10 cellular contexts compared by ENCODE assay signal in genomic region chr17:7575481-7575883, GRCh38. TPM values are rescaled to one million over a fixed set of nuclear protein-coding genes. Genes with fewer than 3 reads are reported as not detected.
DNase-seq lines count a peak whose midpoint lies in the region; ATAC-seq and TF ChIP-seq lines count a peak whose summit lies in the region.
"Had no signal": no experiment of that assay in that cellular context is flagged by ENCODE, and none has a peak within 500 bp of the region (broad histone marks: within the 10 kb centered on the region; RNA-seq: fewer than 3 reads in every experiment).

No MANE protein-coding gene starts in this region.

- peak overlapping the region in 4 of 5 donors; percentile 28 to 99 (median 76) for H3K27ac ChIP-seq in stomach

- no peaks in the 10 kb centered on the region for H3K27me3 Mint-ChIP-seq in activated CD4-positive, alpha-beta T cell treated with anti-CD3 and anti-CD28 coated beads, Interleukin-2, amount 10 ng/mL, durations not matched to agents 7 days and 5 days
- H3K27me3 Mint-ChIP-seq in activated CD4-positive, alpha-beta memory T cell treated with anti-CD3 and anti-CD28 coated beads, Interleukin-2, amount 10 ng/mL, durations not matched to agents 7 days and 5 days = no peaks in the 10 kb centered on the region
- H3K27me3 Mint-ChIP-seq in glutamatergic neuron (ENCODE audit: unreplicated experiment) = peaks cover 8% of the 10 kb centered on the region

- TF ChIP-seq POLR2A in stomach (IDR thresholded peaks at IDR 0.05) (no peak), erythroblast (IDR thresholded peaks at IDR 0.05; ENCODE audit: low read length) (no peak)

- peaks cover 76% of the 10 kb centered on the region for H3K4me1 Mint-ChIP-seq in activated CD4-positive, alpha-beta T cell treated with anti-CD3 and anti-CD28 coated beads, Interleukin-2, amount 10 ng/mL, durations not matched to agents 7 days and 5 days
- peaks cover 83% of the 10 kb centered on the region for H3K4me1 Mint-ChIP-seq in activated CD4-positive, alpha-beta memory T cell treated with anti-CD3 and anti-CD28 coated beads, Interleukin-2, amount 10 ng/mL, durations not matched to agents 7 days and 5 days
- peaks cover 30% of the 10 kb centered on the region for H3K4me1 Mint-ChIP-seq in glutamatergic neuron (ENCODE audit: low read depth, unreplicated experiment)

- peak overlapping the region in 2 of 4 donors; percentile 94 to 98 for H3K4me3 ChIP-seq in stomach

- no peak for DNase-seq in activated CD4-positive, alpha-beta T cell treated with anti-CD3 and anti-CD28 coated beads, Interleukin-2, amount 10 ng/mL, durations not matched to agents 7 days and 5 days
- no peak for DNase-seq in activated CD4-positive, alpha-beta T cell treated with anti-CD3 and anti-CD28 coated beads, Interleukin-2, amount 50 U/mL, for 1 hour
- DNase-seq in activated CD4-positive, alpha-beta memory T cell treated with anti-CD3 and anti-CD28 coated beads, Interleukin-2, amount 10 ng/mL, durations not matched to agents 7 days and 5 days = no peak
- no peak for DNase-seq in glutamatergic neuron
- no peak for DNase-seq in stomach
- no peak for DNase-seq in cerebellum (ENCODE audit: low spot score)
- DNase-seq in Right ventricle myocardium inferior (ENCODE audit: missing footprints) = no peak
- no peak for DNase-seq in erythroblast (lab: John Stamatoyannopoulos, UW)
- DNase-seq: hippocampal formation, NCI-H526 treated with DMSO at 0.1 percent for 48 hours had no signal

- ATAC-seq in Right ventricle myocardium inferior = no peak

- TF ChIP-seq CTCF in glutamatergic neuron (IDR thresholded peaks at IDR 0.05; ENCODE audit: partially characterized antibody, unreplicated experiment) = no peak
- no peak for TF ChIP-seq CTCF in stomach (IDR thresholded peaks at IDR 0.05)

- H3K36me3 ChIP-seq in stomach = peaks cover 55 to 71% (median 64%) of the 10 kb centered on the region in 4 donors

- H3K27ac Mint-ChIP-seq in activated CD4-positive, alpha-beta T cell treated with anti-CD3 and anti-CD28 coated beads, Interleukin-2, amount 10 ng/mL, durations not matched to agents 7 days and 5 days = peak overlapping the region; percentile 50
- H3K27ac Mint-ChIP-seq in activated CD4-positive, alpha-beta memory T cell treated with anti-CD3 and anti-CD28 coated beads, Interleukin-2, amount 10 ng/mL, durations not matched to agents 7 days and 5 days = peak overlapping the region; percentile 99
- H3K27ac Mint-ChIP-seq in glutamatergic neuron (ENCODE audit: unreplicated experiment) = no peak overlapping the region

- TF ChIP-seq EP300 in stomach (IDR thresholded peaks at IDR 0.05) = no peak

- POLR2A ChIA-PET in activated CD4-positive, alpha-beta T cell treated with anti-CD3 and anti-CD28 coated beads, Interleukin-2, amount 10 ng/mL, durations not matched to agents 7 days and 5 days (lab: Charles Lee) = no interaction called here
- POLR2A ChIA-PET in activated CD4-positive, alpha-beta memory T cell treated with anti-CD3 and anti-CD28 coated beads, Interleukin-2, amount 10 ng/mL, durations not matched to agents 7 days and 5 days (lab: Charles Lee) = interaction anchor here (1.1 to 9.3 kb wide), 7 partner anchors 8 to 112 kb away, joined by 3 to 169 read pairs (median 38); partner anchors contain the start of genes CD68, MPDU1, POLR2A and SENP3

- no peaks in the 10 kb centered on the region for H3K27me3 ChIP-seq in stomach

- intact Hi-C loops in stomach (cut with DNase I; ENCODE audit: low total_unique reads) (no loop called here), Right ventricle myocardium inferior (cut with DNase I) (loop anchor here (10.0 kb wide), 1 partner anchor 279 kb away; the partner anchor contains the start of genes CYB5D1, NAA38 and TMEM88)

- H3K36me3 Mint-ChIP-seq in activated CD4-positive, alpha-beta T cell treated with anti-CD3 and anti-CD28 coated beads, Interleukin-2, amount 10 ng/mL, durations not matched to agents 7 days and 5 days (ENCODE audit: low read depth) = peaks cover 81% of the 10 kb centered on the region
- peaks cover 89% of the 10 kb centered on the region for H3K36me3 Mint-ChIP-seq in activated CD4-positive, alpha-beta memory T cell treated with anti-CD3 and anti-CD28 coated beads, Interleukin-2, amount 10 ng/mL, durations not matched to agents 7 days and 5 days (ENCODE audit: low read depth)
- H3K36me3 Mint-ChIP-seq in glutamatergic neuron (ENCODE audit: unreplicated experiment) = peaks cover 4% of the 10 kb centered on the region

- no peaks in the 10 kb centered on the region for H3K9me3 ChIP-seq in stomach

- CTCF ChIA-PET in activated CD4-positive, alpha-beta T cell treated with anti-CD3 and anti-CD28 coated beads, Interleukin-2, amount 10 ng/mL, durations not matched to agents 7 days and 5 days (lab: Charles Lee) = interaction anchor here (1.5 to 2.9 kb wide), 3 partner anchors 14 to 20 kb away, joined by 3 to 10 read pairs (median 9); no protein-coding TSS in a partner anchor
- CTCF ChIA-PET in activated CD4-positive, alpha-beta memory T cell treated with anti-CD3 and anti-CD28 coated beads, Interleukin-2, amount 10 ng/mL, durations not matched to agents 7 days and 5 days (lab: Charles Lee) = interaction anchor here (1.3 to 3.1 kb wide), 4 partner anchors 9 to 112 kb away, joined by 3 to 21 read pairs (median 11); partner anchors contain the start of genes MPDU1, SENP3, SOX15 and TP53

- H3K4me3 Mint-ChIP-seq in activated CD4-positive, alpha-beta T cell treated with anti-CD3 and anti-CD28 coated beads, Interleukin-2, amount 10 ng/mL, durations not matched to agents 7 days and 5 days = peak overlapping the region; percentile 92
- peak overlapping the region; percentile 93 for H3K4me3 Mint-ChIP-seq in activated CD4-positive, alpha-beta memory T cell treated with anti-CD3 and anti-CD28 coated beads, Interleukin-2, amount 10 ng/mL, durations not matched to agents 7 days and 5 days
- peak overlapping the region; percentile 98 for H3K4me3 Mint-ChIP-seq in glutamatergic neuron (ENCODE audit: unreplicated experiment)

- 43 to 64% (median 59%) methylated on average over 1 of the region's 1 CpG for WGBS in stomach, 5 donors

- H3K4me1 ChIP-seq in stomach = peaks cover 48 to 80% (median 64%) of the 10 kb centered on the region in 4 donors

- H3K9me3 Mint-ChIP-seq in activated CD4-positive, alpha-beta T cell treated with anti-CD3 and anti-CD28 coated beads, Interleukin-2, amount 10 ng/mL, durations not matched to agents 7 days and 5 days = no peaks in the 10 kb centered on the region
- no peaks in the 10 kb centered on the region for H3K9me3 Mint-ChIP-seq in activated CD4-positive, alpha-beta memory T cell treated with anti-CD3 and anti-CD28 coated beads, Interleukin-2, amount 10 ng/mL, durations not matched to agents 7 days and 5 days
- H3K9me3 Mint-ChIP-seq in glutamatergic neuron (ENCODE audit: unreplicated experiment) = peaks cover 16% of the 10 kb centered on the region

RNA-seq across cellular contexts. Expression of gene CD68, which starts 4.0 kb away (rescaled TPM):
- 1 to 10 TPM; 3.8 to 4.4 TPM for total RNA-seq in activated CD4-positive, alpha-beta T cell treated with anti-CD3 and anti-CD28 coated beads, Interleukin-2, amount 10 ng/mL, durations not matched to agents 7 days and 5 days
- 10 to 100 TPM; 34.5 to 36.0 TPM for total RNA-seq in activated CD4-positive, alpha-beta memory T cell treated with anti-CD3 and anti-CD28 coated beads, Interleukin-2, amount 10 ng/mL, durations not matched to agents 7 days and 5 days
- total RNA-seq in glutamatergic neuron (ENCODE audit: unreplicated experiment) (not detected), stomach (10 to 100 TPM; 11.1 to 19.2 (median 13.9) TPM), cerebellum (3.2 TPM), Right ventricle myocardium inferior (40.4 TPM)
- polyA plus RNA-seq in stomach = 10 to 100 TPM; 13.8 to 39.6 (median 28.9) TPM

RNA-seq across cellular contexts. Expression of gene MPDU1, which starts 8.2 kb away (rescaled TPM):
- total RNA-seq in activated CD4-positive, alpha-beta T cell treated with anti-CD3 and anti-CD28 coated beads, Interleukin-2, amount 10 ng/mL, durations not matched to agents 7 days and 5 days = 10 to 100 TPM; 62.3 to 81.7 TPM
- total RNA-seq in activated CD4-positive, alpha-beta memory T cell treated with anti-CD3 and anti-CD28 coated beads, Interleukin-2, amount 10 ng/mL, durations not matched to agents 7 days and 5 days = 10 to 100 TPM; 54.1 to 58.6 TPM
- total RNA-seq in glutamatergic neuron (ENCODE audit: unreplicated experiment) = 60.2 TPM
- total RNA-seq in stomach = 100 to 1,000 TPM in 3 of 5 donors, 10 to 100 TPM in 2; 64.8 to 188 (median 117) TPM
- 10 to 100 TPM; 27.2 to 67.4 (median 64.0) TPM for polyA plus RNA-seq in stomach
- 37.6 TPM for total RNA-seq in cerebellum
- 32.0 TPM for total RNA-seq in Right ventricle myocardium inferior

RNA-seq across cellular contexts. Expression of gene SENP3, which starts 13.8 kb away (rescaled TPM):
- total RNA-seq in activated CD4-positive, alpha-beta T cell treated with anti-CD3 and anti-CD28 coated beads, Interleukin-2, amount 10 ng/mL, durations not matched to agents 7 days and 5 days = 10 to 100 TPM; 51.8 to 53.0 TPM
- total RNA-seq in activated CD4-positive, alpha-beta memory T cell treated with anti-CD3 and anti-CD28 coated beads, Interleukin-2, amount 10 ng/mL, durations not matched to agents 7 days and 5 days = 10 to 100 TPM; 37.6 to 39.9 TPM
- 66.4 TPM for total RNA-seq in glutamatergic neuron (ENCODE audit: unreplicated experiment)
- 10 to 100 TPM; 22.0 to 78.6 (median 49.9) TPM for total RNA-seq in stomach
- polyA plus RNA-seq in stomach = 10 to 100 TPM; 39.3 to 55.0 (median 53.0) TPM
- total RNA-seq in cerebellum = 44.9 TPM
- total RNA-seq in Right ventricle myocardium inferior = 33.0 TPM

RNA-seq across cellular contexts. Expression of gene SOX15, which starts 14.4 kb away (rescaled TPM):
- total RNA-seq in activated CD4-positive, alpha-beta T cell treated with anti-CD3 and anti-CD28 coated beads, Interleukin-2, amount 10 ng/mL, durations not matched to agents 7 days and 5 days = under 1 TPM; 0.57 to 0.71 TPM
- total RNA-seq in activated CD4-positive, alpha-beta memory T cell treated with anti-CD3 and anti-CD28 coated beads, Interleukin-2, amount 10 ng/mL, durations not matched to agents 7 days and 5 days = under 1 TPM; 0.30 to 0.40 TPM
- 1.7 TPM for total RNA-seq in glutamatergic neuron (ENCODE audit: unreplicated experiment)
- 1 to 10 TPM in 1 of 5 donors, not detected in 4; 1.7 TPM for total RNA-seq in stomach
- 10 to 100 TPM in 1 of 3 donors, under 1 TPM in 2; 0.76 to 48.1 (median 0.81) TPM for polyA plus RNA-seq in stomach
- 1.5 TPM for total RNA-seq in cerebellum
- total RNA-seq in Right ventricle myocardium inferior = 0.89 TPM

RNA-seq across cellular contexts. Expression of gene TNFSF13, which starts 16.9 kb away (rescaled TPM):
- 1 to 10 TPM; 3.8 to 4.0 TPM for total RNA-seq in activated CD4-positive, alpha-beta T cell treated with anti-CD3 and anti-CD28 coated beads, Interleukin-2, amount 10 ng/mL, durations not matched to agents 7 days and 5 days
- total RNA-seq in activated CD4-positive, alpha-beta memory T cell treated with anti-CD3 and anti-CD28 coated beads, Interleukin-2, amount 10 ng/mL, durations not matched to agents 7 days and 5 days = 1 to 10 TPM; 1.8 to 2.0 TPM
- total RNA-seq in glutamatergic neuron (ENCODE audit: unreplicated experiment) (not detected), stomach (10 to 100 TPM; 15.6 to 55.4 (median 22.6) TPM), cerebellum (1.1 TPM), Right ventricle myocardium inferior (13.5 TPM)
- polyA plus RNA-seq in stomach = 10 to 100 TPM; 24.0 to 35.9 (median 32.0) TPM
